In the genomic region with DNA sequence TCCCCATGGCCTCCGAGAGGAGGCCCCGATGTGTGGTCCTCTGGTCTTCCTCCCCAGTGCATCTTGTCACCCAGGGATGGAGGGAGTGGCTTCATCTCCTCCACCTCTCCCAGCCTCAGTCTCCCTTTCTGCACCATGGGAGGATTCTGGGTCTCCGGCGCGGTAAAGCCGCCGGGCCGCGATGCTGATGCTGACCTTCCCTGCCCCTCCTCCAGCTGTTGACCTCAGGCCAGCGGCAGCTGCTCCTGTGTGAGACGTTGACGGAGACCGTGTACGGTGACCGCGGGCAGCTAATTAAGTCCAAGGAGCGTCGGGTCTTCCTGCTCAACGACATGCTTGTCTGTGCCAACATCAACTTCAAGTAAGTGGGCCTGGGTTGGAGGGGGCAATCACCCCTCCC, we compare ENCODE assay signal across 2 cellular contexts.
TF ChIP-seq lines count a peak whose summit lies in the region.

No MANE protein-coding gene starts in this region.

TF ChIP-seq in A549, 52 proteins besides CTCF, POLR2A, EP300 and RAD21:
- TF ChIP-seq, protein P1, sequence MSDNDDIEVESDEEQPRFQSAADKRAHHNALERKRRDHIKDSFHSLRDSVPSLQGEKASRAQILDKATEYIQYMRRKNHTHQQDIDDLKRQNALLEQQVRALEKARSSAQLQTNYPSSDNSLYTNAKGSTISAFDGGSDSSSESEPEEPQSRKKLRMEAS (IDR thresholded peaks at IDR 0.05), result no peak
- TF ChIP-seq POLR2AphosphoS2 (conservative IDR thresholded peaks at IDR 0.05; ENCODE audit: low read length) (no peak), NFE2L2 (conservative IDR thresholded peaks at IDR 0.05; ENCODE audit: low read length) (no peak), HOXB13 (CRISPR knock-in tag; IDR thresholded peaks at IDR 0.05; ENCODE audit: low read depth) (no peak), CEBPB (IDR thresholded peaks at IDR 0.05) (no peak), EHF (CRISPR knock-in tag; IDR thresholded peaks at IDR 0.05) (no peak), MYC (IDR thresholded peaks at IDR 0.05; ENCODE audit: borderline replicate concordance, low read length) (no peak), CHD2 (IDR thresholded peaks at IDR 0.05; ENCODE audit: low read length, partially characterized antibody) (no peak), MAZ (IDR thresholded peaks at IDR 0.05; ENCODE audit: borderline replicate concordance, low read depth, low read length) (no peak), NPAS2 (CRISPR knock-in tag; IDR thresholded peaks at IDR 0.05; ENCODE audit: borderline replicate concordance) (no peak), RARB (CRISPR knock-in tag; IDR thresholded peaks at IDR 0.05) (no peak), GATA3 (IDR thresholded peaks at IDR 0.05; ENCODE audit: borderline replicate concordance) (no peak), SREBF2 (IDR thresholded peaks at IDR 0.05) (no peak)
- TF ChIP-seq, protein P2, sequence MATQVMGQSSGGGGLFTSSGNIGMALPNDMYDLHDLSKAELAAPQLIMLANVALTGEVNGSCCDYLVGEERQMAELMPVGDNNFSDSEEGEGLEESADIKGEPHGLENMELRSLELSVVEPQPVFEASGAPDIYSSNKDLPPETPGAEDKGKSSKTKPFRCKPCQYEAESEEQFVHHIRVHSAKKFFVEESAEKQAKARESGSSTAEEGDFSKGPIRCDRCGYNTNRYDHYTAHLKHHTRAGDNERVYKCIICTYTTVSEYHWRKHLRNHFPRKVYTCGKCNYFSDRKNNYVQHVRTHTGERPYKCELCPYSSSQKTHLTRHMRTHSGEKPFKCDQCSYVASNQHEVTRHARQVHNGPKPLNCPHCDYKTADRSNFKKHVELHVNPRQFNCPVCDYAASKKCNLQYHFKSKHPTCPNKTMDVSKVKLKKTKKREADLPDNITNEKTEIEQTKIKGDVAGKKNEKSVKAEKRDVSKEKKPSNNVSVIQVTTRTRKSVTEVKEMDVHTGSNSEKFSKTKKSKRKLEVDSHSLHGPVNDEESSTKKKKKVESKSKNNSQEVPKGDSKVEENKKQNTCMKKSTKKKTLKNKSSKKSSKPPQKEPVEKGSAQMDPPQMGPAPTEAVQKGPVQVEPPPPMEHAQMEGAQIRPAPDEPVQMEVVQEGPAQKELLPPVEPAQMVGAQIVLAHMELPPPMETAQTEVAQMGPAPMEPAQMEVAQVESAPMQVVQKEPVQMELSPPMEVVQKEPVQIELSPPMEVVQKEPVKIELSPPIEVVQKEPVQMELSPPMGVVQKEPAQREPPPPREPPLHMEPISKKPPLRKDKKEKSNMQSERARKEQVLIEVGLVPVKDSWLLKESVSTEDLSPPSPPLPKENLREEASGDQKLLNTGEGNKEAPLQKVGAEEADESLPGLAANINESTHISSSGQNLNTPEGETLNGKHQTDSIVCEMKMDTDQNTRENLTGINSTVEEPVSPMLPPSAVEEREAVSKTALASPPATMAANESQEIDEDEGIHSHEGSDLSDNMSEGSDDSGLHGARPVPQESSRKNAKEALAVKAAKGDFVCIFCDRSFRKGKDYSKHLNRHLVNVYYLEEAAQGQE (IDR thresholded peaks at IDR 0.05), result no peak
- TF ChIP-seq, protein P3, sequence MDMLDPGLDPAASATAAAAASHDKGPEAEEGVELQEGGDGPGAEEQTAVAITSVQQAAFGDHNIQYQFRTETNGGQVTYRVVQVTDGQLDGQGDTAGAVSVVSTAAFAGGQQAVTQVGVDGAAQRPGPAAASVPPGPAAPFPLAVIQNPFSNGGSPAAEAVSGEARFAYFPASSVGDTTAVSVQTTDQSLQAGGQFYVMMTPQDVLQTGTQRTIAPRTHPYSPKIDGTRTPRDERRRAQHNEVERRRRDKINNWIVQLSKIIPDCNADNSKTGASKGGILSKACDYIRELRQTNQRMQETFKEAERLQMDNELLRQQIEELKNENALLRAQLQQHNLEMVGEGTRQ (IDR thresholded peaks at IDR 0.05), result no peak

TF ChIP-seq in IMR-90, 13 proteins besides CTCF, POLR2A, EP300 and RAD21:
- TF ChIP-seq FOS (IDR thresholded peaks at IDR 0.05; ENCODE audit: low read depth, low read length) (no peak), CEBPB (IDR thresholded peaks at IDR 0.05; ENCODE audit: low read depth, low read length) (no peak), RFX5 (IDR thresholded peaks at IDR 0.05; ENCODE audit: low read depth, low read length) (no peak), MAZ (IDR thresholded peaks at IDR 0.05; ENCODE audit: borderline replicate concordance, low read depth, low read length) (no peak), MAFK (IDR thresholded peaks at IDR 0.05; ENCODE audit: low read depth, low read length) (no peak), CHD1 (IDR thresholded peaks at IDR 0.05; ENCODE audit: low read depth, low read length) (no peak), RCOR1 (IDR thresholded peaks at IDR 0.05; ENCODE audit: insufficient replicate concordance, low read length) (no peak), MXI1 (IDR thresholded peaks at IDR 0.05; ENCODE audit: borderline replicate concordance, low read depth, low read length) (no peak)
- TF ChIP-seq, protein P4, sequence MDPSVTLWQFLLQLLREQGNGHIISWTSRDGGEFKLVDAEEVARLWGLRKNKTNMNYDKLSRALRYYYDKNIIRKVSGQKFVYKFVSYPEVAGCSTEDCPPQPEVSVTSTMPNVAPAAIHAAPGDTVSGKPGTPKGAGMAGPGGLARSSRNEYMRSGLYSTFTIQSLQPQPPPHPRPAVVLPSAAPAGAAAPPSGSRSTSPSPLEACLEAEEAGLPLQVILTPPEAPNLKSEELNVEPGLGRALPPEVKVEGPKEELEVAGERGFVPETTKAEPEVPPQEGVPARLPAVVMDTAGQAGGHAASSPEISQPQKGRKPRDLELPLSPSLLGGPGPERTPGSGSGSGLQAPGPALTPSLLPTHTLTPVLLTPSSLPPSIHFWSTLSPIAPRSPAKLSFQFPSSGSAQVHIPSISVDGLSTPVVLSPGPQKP (IDR thresholded peaks at IDR 0.05; ENCODE audit: borderline replicate concordance, low read depth, low read length), result no peak
